Comparison of ENCODE assay signal across 20 cellular contexts in the genomic region with DNA sequence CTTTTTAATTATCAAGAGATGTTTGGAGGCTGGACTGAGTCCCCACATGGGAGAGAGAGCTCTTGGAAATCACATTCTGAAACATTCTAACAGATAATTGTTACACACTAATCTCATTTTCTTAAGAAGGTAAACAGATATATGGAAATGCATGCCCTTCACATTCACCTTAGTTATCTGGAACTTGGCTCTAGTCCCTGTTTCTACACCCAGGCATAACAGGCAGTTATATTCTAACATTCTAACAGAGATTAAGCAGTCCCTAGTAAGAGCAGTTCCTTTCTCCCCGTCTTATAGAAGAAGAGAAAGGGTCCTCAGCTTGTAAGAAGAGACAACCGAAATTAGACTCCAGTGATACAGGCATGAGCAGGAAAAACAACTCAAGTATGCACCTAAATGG.
"Had no signal": no experiment of that assay in that cellular context is flagged by ENCODE, and none has a peak within 500 bp of the region (broad histone marks: within the 10 kb centered on the region; RNA-seq: fewer than 3 reads in every experiment).

No MANE protein-coding gene starts in this region.

- DNase-seq: activated CD4-positive, alpha-beta T cell treated with anti-CD3 and anti-CD28 coated beads for 1 hour; activated CD4-positive, alpha-beta T cell treated with anti-CD3 and anti-CD28 coated beads, Interleukin-2, amount 50 U/mL, for 48 hours; activated CD8-positive, alpha-beta memory T cell treated with anti-CD3 and anti-CD28 coated beads, Interleukin-2, amount 10 ng/mL, durations not matched to agents 7 days and 5 days; activated effector memory CD4-positive, alpha-beta T cell treated with Interleukin-2 at 50 U/mL for 16 hours; activated T-cell treated with anti-CD3 and anti-CD28 coated beads, Interleukin-2, amount 50 U/mL, for 24 hours; amniotic stem cell; brain microvascular endothelial cell; effector memory CD8-positive, alpha-beta T cell; islet precursor cell; left lung; ovary; stimulated activated CD4-positive, alpha-beta T cell treated with anti-CD3 and anti-CD28 coated beads, Interleukin-4, amount 100 ng/mL, for 1 hour; stimulated activated CD8-positive, alpha-beta memory T cell treated with anti-CD3 and anti-CD28 coated beads, Interleukin-4, amount 100 ng/mL, for 48 hours; stimulated activated naive CD8-positive, alpha-beta T cell treated with anti-CD3 and anti-CD28 coated beads, Interleukin-15, Interleukin-2, amounts not matched to agents 100 U/mL and 50 U/mL, for 24 hours had no signal

- ATAC-seq: activated CD8-positive, alpha-beta memory T cell treated with anti-CD3 and anti-CD28 coated beads, Interleukin-2, amount 10 ng/mL, durations not matched to agents 7 days and 5 days; activated naive CD4-positive, alpha-beta T cell treated with anti-CD3 and anti-CD28 coated beads, Interleukin-2, amount 50 U/mL, for 72 hours; effector memory CD8-positive, alpha-beta T cell; gastroesophageal sphincter; stimulated activated naive CD8-positive, alpha-beta T cell treated with anti-CD3 and anti-CD28 coated beads, Interleukin-15, Interleukin-2, amounts not matched to agents 100 U/mL and 50 U/mL, for 24 hours had no signal

- H3K27me3 ChIP-seq: brain microvascular endothelial cell, gastroesophageal sphincter, left lung, ovary, suprapubic skin had no signal

- H3K4me3 Mint-ChIP-seq: activated CD8-positive, alpha-beta memory T cell treated with anti-CD3 and anti-CD28 coated beads, Interleukin-2, amount 10 ng/mL, durations not matched to agents 7 days and 5 days; activated T-cell treated with anti-CD3 and anti-CD28 coated beads, Interleukin-2, amount 50 U/mL, for 24 hours; dendritic cell treated with granulocyte-macrophage colony-stimulating factor and Interleukin-4, amounts not matched to agents 40 ng/mL and 50 ng/mL, for 4 days; effector memory CD8-positive, alpha-beta T cell; neural crest cell; type B pancreatic cell had no signal

- H3K27ac ChIP-seq: brain microvascular endothelial cell, gastroesophageal sphincter, left lung, ovary, suprapubic skin had no signal

- H3K9me3 Mint-ChIP-seq: activated T-cell treated with anti-CD3 and anti-CD28 coated beads, Interleukin-2, amount 50 U/mL, for 24 hours; neural crest cell; type B pancreatic cell had no signal

- H3K27me3 Mint-ChIP-seq: activated CD8-positive, alpha-beta memory T cell treated with anti-CD3 and anti-CD28 coated beads, Interleukin-2, amount 10 ng/mL, durations not matched to agents 7 days and 5 days; activated T-cell treated with anti-CD3 and anti-CD28 coated beads, Interleukin-2, amount 50 U/mL, for 24 hours; dendritic cell treated with granulocyte-macrophage colony-stimulating factor and Interleukin-4, amounts not matched to agents 40 ng/mL and 50 ng/mL, for 4 days; effector memory CD8-positive, alpha-beta T cell; type B pancreatic cell had no signal

- H3K4me1 Mint-ChIP-seq: activated CD8-positive, alpha-beta memory T cell treated with anti-CD3 and anti-CD28 coated beads, Interleukin-2, amount 10 ng/mL, durations not matched to agents 7 days and 5 days had no signal

- H3K9me3 ChIP-seq: gastroesophageal sphincter, left lung, ovary, suprapubic skin had no signal

- H3K36me3 Mint-ChIP-seq: activated CD8-positive, alpha-beta memory T cell treated with anti-CD3 and anti-CD28 coated beads, Interleukin-2, amount 10 ng/mL, durations not matched to agents 7 days and 5 days; activated naive CD4-positive, alpha-beta T cell treated with anti-CD3 and anti-CD28 coated beads, Interleukin-2, amount 50 U/mL, for 72 hours had no signal

- H3K4me3 ChIP-seq: gastroesophageal sphincter, left lung, ovary, suprapubic skin had no signal

- H3K4me1 ChIP-seq: gastroesophageal sphincter, left lung, suprapubic skin had no signal

- H3K36me3 ChIP-seq: brain microvascular endothelial cell, gastroesophageal sphincter, left lung, ovary, suprapubic skin had no signal

- H3K27ac Mint-ChIP-seq: activated CD8-positive, alpha-beta memory T cell treated with anti-CD3 and anti-CD28 coated beads, Interleukin-2, amount 10 ng/mL, durations not matched to agents 7 days and 5 days; activated naive CD4-positive, alpha-beta T cell treated with anti-CD3 and anti-CD28 coated beads, Interleukin-2, amount 50 U/mL, for 72 hours; activated T-cell treated with anti-CD3 and anti-CD28 coated beads, Interleukin-2, amount 50 U/mL, for 24 hours; dendritic cell treated with granulocyte-macrophage colony-stimulating factor and Interleukin-4, amounts not matched to agents 40 ng/mL and 50 ng/mL, for 4 days; effector memory CD8-positive, alpha-beta T cell; type B pancreatic cell had no signal
